In the genomic region with DNA sequence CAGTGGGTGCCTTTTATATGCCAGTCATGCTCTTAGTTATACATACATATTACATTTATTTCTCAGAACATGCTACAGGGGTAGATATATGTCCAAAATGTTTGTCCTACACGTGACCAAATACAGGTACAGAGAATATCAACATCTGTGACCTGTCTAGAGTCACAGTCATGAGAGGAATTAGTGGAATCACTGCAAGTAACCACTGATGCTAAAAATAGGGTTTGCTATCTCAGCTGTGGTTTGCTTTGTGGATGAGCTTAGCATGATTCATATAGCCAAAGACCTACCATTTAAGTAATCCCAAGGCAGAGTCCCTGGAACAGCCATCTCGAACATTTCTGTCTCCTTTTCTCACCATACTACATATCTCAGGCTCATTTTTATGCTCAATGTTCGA, we compare ENCODE assay signal across 1 cellular context.
TF ChIP-seq lines count a peak whose summit lies in the region.

No MANE protein-coding gene starts in this region.

TF ChIP-seq in K562, 482 proteins besides CTCF, POLR2A, EP300 and RAD21 (continued from another document and continues in another):
- TF ChIP-seq GTF2B (IDR thresholded peaks at IDR 0.05; ENCODE audit: extremely low read depth, insufficient read length) = no peak
- no peak for TF ChIP-seq SLC30A9 (CRISPR knock-in tag; IDR thresholded peaks at IDR 0.05)
- TF ChIP-seq ELK1 (CRISPR knock-in tag; IDR thresholded peaks at IDR 0.05) = no peak
- TF ChIP-seq, protein P1, sequence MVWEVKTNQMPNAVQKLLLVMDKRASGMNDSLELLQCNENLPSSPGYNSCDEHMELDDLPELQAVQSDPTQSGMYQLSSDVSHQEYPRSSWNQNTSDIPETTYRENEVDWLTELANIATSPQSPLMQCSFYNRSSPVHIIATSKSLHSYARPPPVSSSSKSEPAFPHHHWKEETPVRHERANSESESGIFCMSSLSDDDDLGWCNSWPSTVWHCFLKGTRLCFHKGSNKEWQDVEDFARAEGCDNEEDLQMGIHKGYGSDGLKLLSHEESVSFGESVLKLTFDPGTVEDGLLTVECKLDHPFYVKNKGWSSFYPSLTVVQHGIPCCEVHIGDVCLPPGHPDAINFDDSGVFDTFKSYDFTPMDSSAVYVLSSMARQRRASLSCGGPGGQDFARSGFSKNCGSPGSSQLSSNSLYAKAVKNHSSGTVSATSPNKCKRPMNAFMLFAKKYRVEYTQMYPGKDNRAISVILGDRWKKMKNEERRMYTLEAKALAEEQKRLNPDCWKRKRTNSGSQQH (CRISPR knock-in tag; IDR thresholded peaks at IDR 0.05) = no peak
- TF ChIP-seq ZNF232 (CRISPR knock-in tag; IDR thresholded peaks at IDR 0.05) = no peak
- TF ChIP-seq NR2C2 (CRISPR knock-in tag; IDR thresholded peaks at IDR 0.05) = no peak
- no peak for TF ChIP-seq NR2C2 (tag; IDR thresholded peaks at IDR 0.05)
- peak; percentile 87 for TF ChIP-seq MEF2A (IDR thresholded peaks at IDR 0.05; ENCODE audit: control insufficient read depth, low read depth, low read length)
- no peak for TF ChIP-seq FOXA1 (IDR thresholded peaks at IDR 0.05; ENCODE audit: borderline replicate concordance)
- TF ChIP-seq, protein P2, sequence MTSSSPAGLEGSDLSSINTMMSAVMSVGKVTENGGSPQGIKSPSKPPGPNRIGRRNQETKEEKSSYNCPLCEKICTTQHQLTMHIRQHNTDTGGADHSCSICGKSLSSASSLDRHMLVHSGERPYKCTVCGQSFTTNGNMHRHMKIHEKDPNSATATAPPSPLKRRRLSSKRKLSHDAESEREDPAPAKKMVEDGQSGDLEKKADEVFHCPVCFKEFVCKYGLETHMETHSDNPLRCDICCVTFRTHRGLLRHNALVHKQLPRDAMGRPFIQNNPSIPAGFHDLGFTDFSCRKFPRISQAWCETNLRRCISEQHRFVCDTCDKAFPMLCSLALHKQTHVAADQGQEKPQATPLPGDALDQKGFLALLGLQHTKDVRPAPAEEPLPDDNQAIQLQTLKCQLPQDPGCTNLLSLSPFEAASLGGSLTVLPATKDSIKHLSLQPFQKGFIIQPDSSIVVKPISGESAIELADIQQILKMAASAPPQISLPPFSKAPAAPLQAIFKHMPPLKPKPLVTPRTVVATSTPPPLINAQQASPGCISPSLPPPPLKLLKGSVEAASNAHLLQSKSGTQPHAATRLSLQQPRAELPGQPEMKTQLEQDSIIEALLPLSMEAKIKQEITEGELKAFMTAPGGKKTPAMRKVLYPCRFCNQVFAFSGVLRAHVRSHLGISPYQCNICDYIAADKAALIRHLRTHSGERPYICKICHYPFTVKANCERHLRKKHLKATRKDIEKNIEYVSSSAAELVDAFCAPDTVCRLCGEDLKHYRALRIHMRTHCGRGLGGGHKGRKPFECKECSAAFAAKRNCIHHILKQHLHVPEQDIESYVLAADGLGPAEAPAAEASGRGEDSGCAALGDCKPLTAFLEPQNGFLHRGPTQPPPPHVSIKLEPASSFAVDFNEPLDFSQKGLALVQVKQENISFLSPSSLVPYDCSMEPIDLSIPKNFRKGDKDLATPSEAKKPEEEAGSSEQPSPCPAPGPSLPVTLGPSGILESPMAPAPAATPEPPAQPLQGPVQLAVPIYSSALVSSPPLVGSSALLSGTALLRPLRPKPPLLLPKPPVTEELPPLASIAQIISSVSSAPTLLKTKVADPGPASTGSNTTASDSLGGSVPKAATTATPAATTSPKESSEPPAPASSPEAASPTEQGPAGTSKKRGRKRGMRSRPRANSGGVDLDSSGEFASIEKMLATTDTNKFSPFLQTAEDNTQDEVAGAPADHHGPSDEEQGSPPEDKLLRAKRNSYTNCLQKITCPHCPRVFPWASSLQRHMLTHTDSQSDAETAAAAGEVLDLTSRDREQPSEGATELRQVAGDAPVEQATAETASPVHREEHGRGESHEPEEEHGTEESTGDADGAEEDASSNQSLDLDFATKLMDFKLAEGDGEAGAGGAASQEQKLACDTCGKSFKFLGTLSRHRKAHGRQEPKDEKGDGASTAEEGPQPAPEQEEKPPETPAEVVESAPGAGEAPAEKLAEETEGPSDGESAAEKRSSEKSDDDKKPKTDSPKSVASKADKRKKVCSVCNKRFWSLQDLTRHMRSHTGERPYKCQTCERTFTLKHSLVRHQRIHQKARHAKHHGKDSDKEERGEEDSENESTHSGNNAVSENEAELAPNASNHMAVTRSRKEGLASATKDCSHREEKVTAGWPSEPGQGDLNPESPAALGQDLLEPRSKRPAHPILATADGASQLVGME (CRISPR knock-in tag; IDR thresholded peaks at IDR 0.05) = no peak
- TF ChIP-seq E2F1 (CRISPR knock-in tag; IDR thresholded peaks at IDR 0.05) = no peak
- TF ChIP-seq HOXB6 (CRISPR knock-in tag; IDR thresholded peaks at IDR 0.05; ENCODE audit: borderline replicate concordance) = no peak
- no peak for TF ChIP-seq STAT6 (CRISPR knock-in tag; IDR thresholded peaks at IDR 0.05)
- TF ChIP-seq ZNF384 (IDR thresholded peaks at IDR 0.05; ENCODE audit: low read depth, low read length) = no peak
- no peak for TF ChIP-seq ZNF639 (CRISPR knock-in tag; conservative IDR thresholded peaks at IDR 0.05 in 1 of 2, IDR thresholded peaks at IDR 0.05 in 1 of 2)
- no peak for TF ChIP-seq ILF3 (IDR thresholded peaks at IDR 0.05; ENCODE audit: borderline replicate concordance)
- peak in 1 of 2 experiments; percentile 82; a peak in 1 of 4 replicates for TF ChIP-seq RCOR1 (IDR thresholded peaks at IDR 0.05; ENCODE audit: borderline replicate concordance in 1 of 2, low read depth in 2 of 2, low read length in 2 of 2)
- TF ChIP-seq CBFA2T2 (conservative IDR thresholded peaks at IDR 0.05) = no peak
- TF ChIP-seq SREBF1 (IDR thresholded peaks at IDR 0.05; ENCODE audit: borderline replicate concordance, low read depth, low read length) = no peak
- TF ChIP-seq RUNX1 (IDR thresholded peaks at IDR 0.05; ENCODE audit: low read depth) = no peak
- TF ChIP-seq TEAD4 (IDR thresholded peaks at IDR 0.05; ENCODE audit: low read length) = peak; percentile 35; the same call in 1 of the 2 replicates
- TF ChIP-seq TEAD4 (CRISPR knock-in tag; IDR thresholded peaks at IDR 0.05; ENCODE audit: borderline replicate concordance) = no peak
- TF ChIP-seq ZNF57 (CRISPR knock-in tag; IDR thresholded peaks at IDR 0.05) = no peak
- no peak for TF ChIP-seq PATZ1 (CRISPR knock-in tag; IDR thresholded peaks at IDR 0.05; ENCODE audit: borderline replicate concordance)
- no peak for TF ChIP-seq IFI16 (CRISPR knock-in tag; IDR thresholded peaks at IDR 0.05)
- TF ChIP-seq EP400 (IDR thresholded peaks at IDR 0.05) = no peak
- TF ChIP-seq, protein P3, sequence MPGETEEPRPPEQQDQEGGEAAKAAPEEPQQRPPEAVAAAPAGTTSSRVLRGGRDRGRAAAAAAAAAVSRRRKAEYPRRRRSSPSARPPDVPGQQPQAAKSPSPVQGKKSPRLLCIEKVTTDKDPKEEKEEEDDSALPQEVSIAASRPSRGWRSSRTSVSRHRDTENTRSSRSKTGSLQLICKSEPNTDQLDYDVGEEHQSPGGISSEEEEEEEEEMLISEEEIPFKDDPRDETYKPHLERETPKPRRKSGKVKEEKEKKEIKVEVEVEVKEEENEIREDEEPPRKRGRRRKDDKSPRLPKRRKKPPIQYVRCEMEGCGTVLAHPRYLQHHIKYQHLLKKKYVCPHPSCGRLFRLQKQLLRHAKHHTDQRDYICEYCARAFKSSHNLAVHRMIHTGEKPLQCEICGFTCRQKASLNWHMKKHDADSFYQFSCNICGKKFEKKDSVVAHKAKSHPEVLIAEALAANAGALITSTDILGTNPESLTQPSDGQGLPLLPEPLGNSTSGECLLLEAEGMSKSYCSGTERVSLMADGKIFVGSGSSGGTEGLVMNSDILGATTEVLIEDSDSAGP (CRISPR knock-in tag; IDR thresholded peaks at IDR 0.05) = no peak
- no peak for TF ChIP-seq NEUROD1 (IDR thresholded peaks at IDR 0.05; ENCODE audit: borderline replicate concordance, low read depth, low read length, partially characterized antibody)
- no peak for TF ChIP-seq NFIC (IDR thresholded peaks at IDR 0.05)
- TF ChIP-seq, protein P4, sequence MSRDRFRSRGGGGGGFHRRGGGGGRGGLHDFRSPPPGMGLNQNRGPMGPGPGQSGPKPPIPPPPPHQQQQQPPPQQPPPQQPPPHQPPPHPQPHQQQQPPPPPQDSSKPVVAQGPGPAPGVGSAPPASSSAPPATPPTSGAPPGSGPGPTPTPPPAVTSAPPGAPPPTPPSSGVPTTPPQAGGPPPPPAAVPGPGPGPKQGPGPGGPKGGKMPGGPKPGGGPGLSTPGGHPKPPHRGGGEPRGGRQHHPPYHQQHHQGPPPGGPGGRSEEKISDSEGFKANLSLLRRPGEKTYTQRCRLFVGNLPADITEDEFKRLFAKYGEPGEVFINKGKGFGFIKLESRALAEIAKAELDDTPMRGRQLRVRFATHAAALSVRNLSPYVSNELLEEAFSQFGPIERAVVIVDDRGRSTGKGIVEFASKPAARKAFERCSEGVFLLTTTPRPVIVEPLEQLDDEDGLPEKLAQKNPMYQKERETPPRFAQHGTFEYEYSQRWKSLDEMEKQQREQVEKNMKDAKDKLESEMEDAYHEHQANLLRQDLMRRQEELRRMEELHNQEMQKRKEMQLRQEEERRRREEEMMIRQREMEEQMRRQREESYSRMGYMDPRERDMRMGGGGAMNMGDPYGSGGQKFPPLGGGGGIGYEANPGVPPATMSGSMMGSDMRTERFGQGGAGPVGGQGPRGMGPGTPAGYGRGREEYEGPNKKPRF (IDR thresholded peaks at IDR 0.05; ENCODE audit: low read depth, low read length) = no peak
- no peak for TF ChIP-seq LCOR (CRISPR knock-in tag; IDR thresholded peaks at IDR 0.05)
- no peak for TF ChIP-seq NFE2 (IDR thresholded peaks at IDR 0.05; ENCODE audit: low read depth)
- peak; percentile 81 to 82 for TF ChIP-seq KDM1A (IDR thresholded peaks at IDR 0.05)
- no peak for TF ChIP-seq ARHGAP35 (IDR thresholded peaks at IDR 0.05; ENCODE audit: partially characterized antibody)
- no peak for TF ChIP-seq RBM15 (IDR thresholded peaks at IDR 0.05; ENCODE audit: insufficient read depth, low read length)
- no peak for TF ChIP-seq EHMT2 (IDR thresholded peaks at IDR 0.05)
- no peak for TF ChIP-seq SIN3B (IDR thresholded peaks at IDR 0.05; ENCODE audit: low read depth)
- peak; percentile 96 for TF ChIP-seq MEF2D (tag; conservative IDR thresholded peaks at IDR 0.05; ENCODE audit: low read depth)
- no peak for TF ChIP-seq KAT8 (IDR thresholded peaks at IDR 0.05; ENCODE audit: low read depth)
